In the genomic region with DNA sequence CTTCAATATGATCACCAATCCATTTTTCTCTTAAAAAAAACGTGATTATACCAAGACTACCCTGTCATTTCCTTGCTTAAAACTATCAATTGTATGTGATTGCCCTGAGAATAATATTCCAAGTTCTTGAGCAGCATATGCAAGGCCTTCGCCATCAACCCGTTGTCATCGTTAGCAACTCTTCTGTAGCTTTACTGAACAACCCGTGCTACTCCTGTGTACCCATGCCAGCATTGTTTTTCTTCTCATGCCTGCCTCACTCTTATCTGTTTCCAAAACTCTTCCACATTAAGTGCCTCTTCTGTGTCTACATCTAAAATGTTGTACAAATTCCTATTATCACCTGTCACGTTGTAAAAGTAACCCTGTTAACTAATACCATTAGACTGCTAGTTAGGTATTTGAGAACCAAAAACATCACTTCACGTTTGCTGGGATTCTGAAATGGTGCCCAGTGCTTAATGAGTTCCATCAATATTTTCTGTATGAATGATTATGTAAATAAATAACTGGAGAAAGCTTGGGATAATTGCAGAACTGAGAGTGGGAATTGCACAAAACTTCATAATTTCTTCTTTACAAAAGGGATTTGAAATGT, we compare ENCODE assay signal across 2 cellular contexts.
A peak's percentile ranks its signal among the peaks of the same experiment; 100 is the strongest.
TF ChIP-seq lines count a peak whose summit lies in the region.

No MANE protein-coding gene starts in this region.

TF ChIP-seq in A549, 52 proteins besides CTCF, POLR2A, EP300 and RAD21:
- TF ChIP-seq, protein P1, sequence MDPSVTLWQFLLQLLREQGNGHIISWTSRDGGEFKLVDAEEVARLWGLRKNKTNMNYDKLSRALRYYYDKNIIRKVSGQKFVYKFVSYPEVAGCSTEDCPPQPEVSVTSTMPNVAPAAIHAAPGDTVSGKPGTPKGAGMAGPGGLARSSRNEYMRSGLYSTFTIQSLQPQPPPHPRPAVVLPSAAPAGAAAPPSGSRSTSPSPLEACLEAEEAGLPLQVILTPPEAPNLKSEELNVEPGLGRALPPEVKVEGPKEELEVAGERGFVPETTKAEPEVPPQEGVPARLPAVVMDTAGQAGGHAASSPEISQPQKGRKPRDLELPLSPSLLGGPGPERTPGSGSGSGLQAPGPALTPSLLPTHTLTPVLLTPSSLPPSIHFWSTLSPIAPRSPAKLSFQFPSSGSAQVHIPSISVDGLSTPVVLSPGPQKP (IDR thresholded peaks at IDR 0.05; ENCODE audit: low read depth, low read length) = no peak
- TF ChIP-seq JUN (IDR thresholded peaks at IDR 0.05) (no peak), ESRRA (IDR thresholded peaks at IDR 0.05; ENCODE audit: borderline replicate concordance, low read length) (no peak)

TF ChIP-seq in SK-N-SH, 30 proteins besides CTCF, POLR2A, EP300 and RAD21 (continued from another document):
- TF ChIP-seq ELF1 (IDR thresholded peaks at IDR 0.05) = no peak
- TF ChIP-seq POLR2AphosphoS5 (IDR thresholded peaks at IDR 0.05; ENCODE audit: low read depth, low read length) = peak; percentile 48; the same call in 1 of the 2 replicates
- TF ChIP-seq JUND (IDR thresholded peaks at IDR 0.05) = 0 out of 2 replicates have a peak, but pooled peaks have one; percentile 1
- TF ChIP-seq FOXJ3 (CRISPR knock-in tag; IDR thresholded peaks at IDR 0.05) = no peak
